ENCODE assay signal across 24 cellular contexts in genomic region chr18:79478484-79479113, GRCh38.
A peak's percentile ranks its signal among the peaks of the same experiment; 100 is the strongest.
DNase-seq lines count a peak whose midpoint lies in the region; ATAC-seq and TF ChIP-seq lines count a peak whose summit lies in the region.
"Had no signal": no experiment of that assay in that cellular context is flagged by ENCODE, and none has a peak within 500 bp of the region (broad histone marks: within the 10 kb centered on the region; RNA-seq: fewer than 3 reads in every experiment).

No MANE protein-coding gene starts in this region.

- intact Hi-C loops in lower lobe of right lung (cut with DNase I) = no loop called here

- no peak overlapping the region for H3K4me3 Mint-ChIP-seq in activated naive CD8-positive, alpha-beta T cell treated with anti-CD3 and anti-CD28 coated beads for 36 hours
- H3K4me3 Mint-ChIP-seq in stimulated activated naive B cell treated with anti-CD40 and anti-IgM and Interleukin-4, amounts not matched to agents 10 μg/mL and 1 μg/mL and 100 μg/mL, for 72 hours = no peak overlapping the region
- H3K4me3 Mint-ChIP-seq: activated naive CD8-positive, alpha-beta T cell treated with anti-CD3 and anti-CD28 coated beads, Interleukin-2, amount 10 ng/mL, durations not matched to agents 7 days and 5 days; dendritic cell treated with granulocyte-macrophage colony-stimulating factor and Interleukin-4, amounts not matched to agents 40 ng/mL and 50 ng/mL, for 4 days had no signal

- no peaks in the 10 kb centered on the region for H3K9me3 Mint-ChIP-seq in activated naive CD8-positive, alpha-beta T cell treated with anti-CD3 and anti-CD28 coated beads for 36 hours
- no peaks in the 10 kb centered on the region for H3K9me3 Mint-ChIP-seq in stimulated activated naive B cell treated with anti-CD40 and anti-IgM and Interleukin-4, amounts not matched to agents 10 μg/mL and 1 μg/mL and 100 μg/mL, for 72 hours
- H3K9me3 Mint-ChIP-seq: activated naive CD8-positive, alpha-beta T cell treated with anti-CD3 and anti-CD28 coated beads, Interleukin-2, amount 10 ng/mL, durations not matched to agents 7 days and 5 days; dendritic cell treated with granulocyte-macrophage colony-stimulating factor and Interleukin-4, amounts not matched to agents 40 ng/mL and 50 ng/mL, for 4 days had no signal

- no peak for TF ChIP-seq CTCF in lower lobe of right lung (IDR thresholded peaks at IDR 0.05)

- no peaks in the 10 kb centered on the region for H3K27me3 ChIP-seq in lower lobe of right lung (ENCODE audit: low read depth)
- H3K27me3 ChIP-seq: brain microvascular endothelial cell, foreskin keratinocyte, transverse colon had no signal

- peak overlapping the region; percentile 66 for H3K27ac Mint-ChIP-seq in activated naive CD8-positive, alpha-beta T cell treated with anti-CD3 and anti-CD28 coated beads for 36 hours
- H3K27ac Mint-ChIP-seq in stimulated activated naive B cell treated with anti-CD40 and anti-IgM and Interleukin-4, amounts not matched to agents 10 μg/mL and 1 μg/mL and 100 μg/mL, for 72 hours = peak overlapping the region; percentile 81
- H3K27ac Mint-ChIP-seq: dendritic cell treated with granulocyte-macrophage colony-stimulating factor and Interleukin-4, amounts not matched to agents 40 ng/mL and 50 ng/mL, for 4 days had no signal

- ATAC-seq in lower lobe of right lung = peak in 1 of 2 donors; percentile 24
- no peak for ATAC-seq in stimulated activated naive B cell treated with anti-CD40 and anti-IgM and Interleukin-4, amounts not matched to agents 10 μg/mL and 1 μg/mL and 100 μg/mL, for 72 hours (replicated peaks)
- ATAC-seq: A549, foreskin keratinocyte had no signal

- no peaks in the 10 kb centered on the region for H3K4me1 ChIP-seq in lower lobe of right lung
- H3K4me1 ChIP-seq: A549, foreskin keratinocyte, transverse colon had no signal

- peaks cover 7% of the 10 kb centered on the region for H3K4me1 Mint-ChIP-seq in activated naive CD8-positive, alpha-beta T cell treated with anti-CD3 and anti-CD28 coated beads for 36 hours
- peaks cover 0 to 5% of the 10 kb centered on the region in 2 donors for H3K4me1 Mint-ChIP-seq in stimulated activated naive B cell treated with anti-CD40 and anti-IgM and Interleukin-4, amounts not matched to agents 10 μg/mL and 1 μg/mL and 100 μg/mL, for 72 hours

- peak; percentile 15 for DNase-seq in activated CD8-positive, alpha-beta memory T cell treated with anti-CD3 and anti-CD28 coated beads, Interleukin-2, amount 50 U/mL, for 4 hours
- no peak for DNase-seq in activated CD8-positive, alpha-beta memory T cell treated with anti-CD3 and anti-CD28 coated beads, Interleukin-2, amount 50 U/mL, for 48 hours
- no peak for DNase-seq in activated naive CD8-positive, alpha-beta T cell treated with anti-CD3 and anti-CD28 coated beads for 36 hours
- DNase-seq in lower lobe of right lung (peak; percentile 31), kidney glomerular epithelial cell (lab: John Stamatoyannopoulos, UW) (no peak), cerebellar cortex (ENCODE audit: low spot score) (no peak)
- no peak for DNase-seq in stimulated activated naive B cell treated with anti-CD40 and anti-IgM and Interleukin-4, amounts not matched to agents 10 μg/mL and 1 μg/mL and 100 μg/mL, for 72 hours
- DNase-seq in stimulated activated CD4-positive, alpha-beta T cell treated with anti-CD3 and anti-CD28 coated beads, Interleukin-4, amount 100 ng/mL, for 4 hours = no peak
- DNase-seq: activated CD4-positive, alpha-beta T cell treated with anti-CD3 and anti-CD28 coated beads, Interleukin-2, amount 50 U/mL, for 1 hour; activated naive CD8-positive, alpha-beta T cell treated with anti-CD3 and anti-CD28 coated beads, Interleukin-2, amount 10 ng/mL, durations not matched to agents 7 days and 5 days; brain microvascular endothelial cell; foreskin keratinocyte; GM23248; MV-4-11; NCI-H1930; NCI-H446; NK-92 treated with Interleukin-12 subunit alpha and Interleukin-12 subunit beta, amount 100 ng/mL, for 24 hours; RPMI8226; SW 1271; transverse colon had no signal

- H3K9me3 ChIP-seq in lower lobe of right lung = no peaks in the 10 kb centered on the region
- H3K9me3 ChIP-seq: A549, transverse colon had no signal

- H3K36me3 ChIP-seq in lower lobe of right lung = peaks cover 5% of the 10 kb centered on the region
- H3K36me3 ChIP-seq: brain microvascular endothelial cell, transverse colon had no signal

- no peaks in the 10 kb centered on the region for H3K27me3 Mint-ChIP-seq in activated naive CD8-positive, alpha-beta T cell treated with anti-CD3 and anti-CD28 coated beads for 36 hours
- no peaks in the 10 kb centered on the region for H3K27me3 Mint-ChIP-seq in stimulated activated naive B cell treated with anti-CD40 and anti-IgM and Interleukin-4, amounts not matched to agents 10 μg/mL and 1 μg/mL and 100 μg/mL, for 72 hours
- H3K27me3 Mint-ChIP-seq: activated naive CD8-positive, alpha-beta T cell treated with anti-CD3 and anti-CD28 coated beads, Interleukin-2, amount 10 ng/mL, durations not matched to agents 7 days and 5 days; dendritic cell treated with granulocyte-macrophage colony-stimulating factor and Interleukin-4, amounts not matched to agents 40 ng/mL and 50 ng/mL, for 4 days; progenitor cell of endocrine pancreas had no signal

- no peak overlapping the region for H3K27ac ChIP-seq in lower lobe of right lung
- H3K27ac ChIP-seq: A549, brain microvascular endothelial cell, foreskin keratinocyte, GM23248, HL-60, transverse colon had no signal

- H3K36me3 Mint-ChIP-seq in activated naive CD8-positive, alpha-beta T cell treated with anti-CD3 and anti-CD28 coated beads for 36 hours = peaks cover 10% of the 10 kb centered on the region
- peaks cover 11 to 28% of the 10 kb centered on the region in 2 donors for H3K36me3 Mint-ChIP-seq in stimulated activated naive B cell treated with anti-CD40 and anti-IgM and Interleukin-4, amounts not matched to agents 10 μg/mL and 1 μg/mL and 100 μg/mL, for 72 hours

- H3K4me3 ChIP-seq in lower lobe of right lung = no peak overlapping the region
- H3K4me3 ChIP-seq: A549, GM23248, transverse colon had no signal

Comparison
In these comparisons a context has a peak if more than half of its experiments do, and no peak if none do; other contexts are left out.
1. DNase-seq: peak in activated CD8-positive, alpha-beta memory T cell treated with anti-CD3 and anti-CD28 coated beads, Interleukin-2, amount 50 U/mL, for 4 hours (single experiment) and lower lobe of right lung (single experiment); none in activated CD8-positive, alpha-beta memory T cell treated with anti-CD3 and anti-CD28 coated beads, Interleukin-2, amount 50 U/mL, for 48 hours (single experiment), activated naive CD8-positive, alpha-beta T cell treated with anti-CD3 and anti-CD28 coated beads for 36 hours (single experiment), stimulated activated naive B cell treated with anti-CD40 and anti-IgM and Interleukin-4, amounts not matched to agents 10 μg/mL and 1 μg/mL and 100 μg/mL, for 72 hours (single experiment), stimulated activated CD4-positive, alpha-beta T cell treated with anti-CD3 and anti-CD28 coated beads, Interleukin-4, amount 100 ng/mL, for 4 hours (0 of 2), kidney glomerular epithelial cell (single experiment) and cerebellar cortex (single experiment).